2 cellular contexts compared by ENCODE assay signal in genomic region chr6:1729133-1729751, GRCh38.
A peak's percentile ranks its signal among the peaks of the same experiment; 100 is the strongest.
TF ChIP-seq lines count a peak whose summit lies in the region.

No MANE protein-coding gene starts in this region.

TF ChIP-seq in HEK293, 187 proteins besides CTCF, POLR2A, EP300 and RAD21:
- TF ChIP-seq PRDM2 (tag by site-specific recombination; IDR thresholded peaks at IDR 0.05; ENCODE audit: borderline replicate concordance) (no peak), SCRT2 (tag by site-specific recombination; IDR thresholded peaks at IDR 0.05) (peak; percentile 57)

TF ChIP-seq in H1, 55 proteins besides CTCF, POLR2A, EP300 and RAD21 (continued from another document):
- TF ChIP-seq ATF2 (IDR thresholded peaks at IDR 0.05; ENCODE audit: low read length) (no peak), GABPA (IDR thresholded peaks at IDR 0.05; ENCODE audit: borderline replicate concordance, insufficient read depth, low read length) (no peak), POU5F1 (IDR thresholded peaks at IDR 0.05; ENCODE audit: low read depth, low read length) (no peak), PHF8 (conservative IDR thresholded peaks at IDR 0.05; ENCODE audit: low read depth, low read length) (no peak), BRCA1 (IDR thresholded peaks at IDR 0.05; ENCODE audit: low read depth, low read length) (no peak), SP2 (IDR thresholded peaks at IDR 0.05; ENCODE audit: low read length) (no peak), JUND (IDR thresholded peaks at IDR 0.05; ENCODE audit: low read length) (no peak)
TF ChIP-seq in H1: peak in this region for 0.
